20 cellular contexts compared by ENCODE assay signal in the genomic region with DNA sequence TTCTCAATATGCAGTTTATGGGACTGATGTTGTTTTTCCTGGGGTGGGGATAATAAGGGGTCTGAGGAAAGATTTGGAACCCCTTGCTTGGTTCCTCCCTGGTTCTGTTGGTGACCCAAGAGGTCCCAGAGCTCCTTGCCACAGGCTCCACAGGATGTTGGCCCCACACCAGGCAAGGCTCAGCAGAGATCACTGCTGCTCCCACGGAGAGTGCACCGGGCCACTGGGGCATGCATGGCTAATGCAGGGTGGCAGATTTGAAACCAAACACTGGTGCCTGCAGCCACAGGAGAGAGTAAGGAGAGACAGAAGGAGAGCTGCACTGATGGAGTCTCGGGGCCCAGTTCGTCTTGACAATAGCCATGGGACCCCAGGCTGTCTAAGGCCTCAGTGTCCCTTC. TPM values are rescaled to one million over a fixed set of nuclear protein-coding genes. Genes with fewer than 3 reads are reported as not detected.
DNase-seq lines count a peak whose midpoint lies in the region; ATAC-seq and TF ChIP-seq lines count a peak whose summit lies in the region.
"Had no signal": no experiment of that assay in that cellular context is flagged by ENCODE, and none has a peak within 500 bp of the region (broad histone marks: within the 10 kb centered on the region; RNA-seq: fewer than 3 reads in every experiment).

No MANE protein-coding gene starts in this region.

- TF ChIP-seq CTCF in right atrium auricular region (IDR thresholded peaks at IDR 0.05) (no peak), lower lobe of right lung (IDR thresholded peaks at IDR 0.05) (no peak), psoas muscle (IDR thresholded peaks at IDR 0.05) (no peak)

- peak overlapping the region; percentile 35 to 49 for H3K4me3 ChIP-seq in right atrium auricular region
- peak overlapping the region; percentile 52 for H3K4me3 ChIP-seq in lower lobe of right lung
- H3K4me3 ChIP-seq in psoas muscle = peak overlapping the region; percentile 59
- H3K4me3 ChIP-seq: BLaER1, GM23338 had no signal

- H3K27ac ChIP-seq in right atrium auricular region = peak overlapping the region; percentile 80 to 83
- H3K27ac ChIP-seq in lower lobe of right lung = peak overlapping the region; percentile 88
- H3K27ac ChIP-seq in psoas muscle = no peak overlapping the region
- H3K27ac ChIP-seq: BLaER1 had no signal

- H3K4me1 ChIP-seq in right atrium auricular region = peaks cover 0 to 17% of the 10 kb centered on the region in 2 donors
- H3K4me1 ChIP-seq in lower lobe of right lung = no peaks in the 10 kb centered on the region
- no peaks in the 10 kb centered on the region for H3K4me1 ChIP-seq in psoas muscle
- H3K4me1 ChIP-seq: BLaER1 had no signal

- intact Hi-C loops in cardiac septum (cut with DNase I) (loop anchor here (10.0 kb wide), 1 partner anchor 320 kb away; no protein-coding TSS in a partner anchor), lower lobe of right lung (cut with DNase I) (loop anchor here (10.0 kb wide), 1 partner anchor 50 kb away; no protein-coding TSS in a partner anchor), psoas muscle (cut with DNase I) (no loop called here)

- H3K36me3 ChIP-seq in right atrium auricular region (no peaks in the 10 kb centered on the region), lower lobe of right lung (peaks cover 4% of the 10 kb centered on the region), psoas muscle (ENCODE audit: insufficient read depth in 1 of 2, low read depth in 1 of 2) (no peaks in the 10 kb centered on the region)
- H3K36me3 ChIP-seq: BLaER1 had no signal

- no peaks in the 10 kb centered on the region for H3K27me3 ChIP-seq in right atrium auricular region
- H3K27me3 ChIP-seq in lower lobe of right lung (ENCODE audit: low read depth) = no peaks in the 10 kb centered on the region
- peaks cover 0 to 3% (median 0%) of the 10 kb centered on the region in 3 donors for H3K27me3 ChIP-seq in psoas muscle (ENCODE audit: insufficient read depth in 3 of 3, low read length in 2 of 3)
- H3K27me3 ChIP-seq: BLaER1 had no signal

- DNase-seq in right atrium auricular region (ENCODE audit: low spot score) (no peak), cardiac septum (ENCODE audit: low spot score) (no peak), lower lobe of right lung (no peak), psoas muscle (no peak), GM19240 (ENCODE audit: insufficient read length, low spot score) (no peak)
- DNase-seq in activated effector memory CD4-positive, alpha-beta T cell treated with anti-CD3 and anti-CD28 coated beads, Interleukin-2, amount 50 U/mL, for 16 hours = no peak
- DNase-seq in activated CD4-positive, CD25-positive, alpha-beta regulatory T cell treated with anti-CD3 and anti-CD28 coated beads, Interleukin-2, amount 50 U/mL, for 72 hours = no peak
- DNase-seq: CD8-positive, alpha-beta T cell; DMS79 treated with DMSO at 0.1 percent for 48 hours; MV-4-11; NCI-H1417; NCI-H187 treated with DMSO at 0.1 percent for 48 hours; NCI-H446; NCI-H69; NK-92 treated with Interleukin-12 subunit alpha and Interleukin-12 subunit beta, amount 100 ng/mL, for 24 hours had no signal

- H3K9me3 ChIP-seq in right atrium auricular region = no peaks in the 10 kb centered on the region
- no peaks in the 10 kb centered on the region for H3K9me3 ChIP-seq in lower lobe of right lung
- no peaks in the 10 kb centered on the region for H3K9me3 ChIP-seq in psoas muscle
- H3K9me3 ChIP-seq: BLaER1 had no signal

- WGBS in psoas muscle, 3 donors = 57 to 64% (median 57%) methylated on average over 4 of the region's 4 CpGs

- ATAC-seq in lower lobe of right lung (no peak), psoas muscle (no peak), GM18870 (IDR thresholded peaks at IDR 0.05; ENCODE audit: unreplicated experiment) (no peak)
- ATAC-seq: CD8-positive, alpha-beta T cell; GM23338 had no signal

RNA-seq across cellular contexts. Expression of a gene that starts 2.5 kb away (rescaled TPM):
- total RNA-seq in right atrium auricular region (10 to 100 TPM; 76.5 to 80.7 TPM), cardiac septum (29.9 TPM), lower lobe of right lung (74.5 TPM), psoas muscle (10 to 100 TPM; 10.8 to 19.0 (median 17.8) TPM)
- 10 to 100 TPM; 16.5 to 24.0 (median 22.6) TPM for polyA plus RNA-seq in psoas muscle
- total RNA-seq: CD8-positive, alpha-beta T cell; G401; OCI-LY7 had no signal

RNA-seq across cellular contexts. Expression of a gene that starts 37.7 kb away (rescaled TPM):
- total RNA-seq in right atrium auricular region = 10 to 100 TPM; 11.5 to 30.2 TPM
- 31.2 TPM for total RNA-seq in cardiac septum
- 20.2 TPM for total RNA-seq in lower lobe of right lung
- total RNA-seq in psoas muscle = 10 to 100 TPM in 2 of 4 donors, 1 to 10 TPM in 2; 1.8 to 18.1 (median 8.7) TPM
- polyA plus RNA-seq in psoas muscle = 1 to 10 TPM; 2.2 to 4.4 (median 2.4) TPM
- total RNA-seq: CD8-positive, alpha-beta T cell; OCI-LY7 had no signal

Comparison
In these comparisons a context has a peak if more than half of its experiments do, and no peak if none do; other contexts are left out.
1. intact Hi-C loops: an anchor here in cardiac septum (10.0 kb wide) and lower lobe of right lung (10.0 kb wide); none called in psoas muscle.